ENCODE assay signal across 7 cellular contexts in the genomic region with DNA sequence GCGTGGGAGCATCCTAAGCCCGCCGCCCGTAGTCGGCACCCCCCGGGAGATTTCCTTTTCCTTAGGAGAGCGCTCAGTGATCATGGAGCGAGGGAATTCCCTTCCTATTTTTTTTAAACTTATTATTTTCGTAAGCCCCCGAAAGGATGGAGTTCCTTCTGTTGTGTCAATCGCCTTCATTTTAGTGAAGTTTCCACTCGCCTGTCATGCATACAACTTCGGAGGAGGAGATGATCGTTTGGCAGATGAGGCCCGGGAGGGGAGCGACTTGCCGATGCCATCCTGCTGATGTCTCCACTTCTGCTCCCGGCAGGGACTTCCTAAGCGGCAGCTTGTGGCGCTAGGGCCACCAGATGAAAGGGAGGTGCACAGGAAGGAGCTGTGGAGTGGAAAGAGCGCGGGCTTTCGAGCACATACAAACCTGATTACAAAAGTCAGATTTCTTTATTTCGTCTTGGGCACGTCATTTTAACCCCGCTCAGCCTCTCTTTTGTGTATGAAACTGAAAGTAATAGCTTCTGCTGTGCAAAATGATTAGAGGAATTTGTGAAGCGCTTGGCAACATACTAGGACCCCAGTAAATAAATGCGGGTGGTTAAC. TPM values are rescaled to one million over a fixed set of nuclear protein-coding genes. Genes with fewer than 3 reads are reported as not detected.
A peak's percentile ranks its signal among the peaks of the same experiment; 100 is the strongest.
DNase-seq lines count a peak whose midpoint lies in the region; FAIRE-seq and TF ChIP-seq lines count a peak whose summit lies in the region.

A gene with protein sequence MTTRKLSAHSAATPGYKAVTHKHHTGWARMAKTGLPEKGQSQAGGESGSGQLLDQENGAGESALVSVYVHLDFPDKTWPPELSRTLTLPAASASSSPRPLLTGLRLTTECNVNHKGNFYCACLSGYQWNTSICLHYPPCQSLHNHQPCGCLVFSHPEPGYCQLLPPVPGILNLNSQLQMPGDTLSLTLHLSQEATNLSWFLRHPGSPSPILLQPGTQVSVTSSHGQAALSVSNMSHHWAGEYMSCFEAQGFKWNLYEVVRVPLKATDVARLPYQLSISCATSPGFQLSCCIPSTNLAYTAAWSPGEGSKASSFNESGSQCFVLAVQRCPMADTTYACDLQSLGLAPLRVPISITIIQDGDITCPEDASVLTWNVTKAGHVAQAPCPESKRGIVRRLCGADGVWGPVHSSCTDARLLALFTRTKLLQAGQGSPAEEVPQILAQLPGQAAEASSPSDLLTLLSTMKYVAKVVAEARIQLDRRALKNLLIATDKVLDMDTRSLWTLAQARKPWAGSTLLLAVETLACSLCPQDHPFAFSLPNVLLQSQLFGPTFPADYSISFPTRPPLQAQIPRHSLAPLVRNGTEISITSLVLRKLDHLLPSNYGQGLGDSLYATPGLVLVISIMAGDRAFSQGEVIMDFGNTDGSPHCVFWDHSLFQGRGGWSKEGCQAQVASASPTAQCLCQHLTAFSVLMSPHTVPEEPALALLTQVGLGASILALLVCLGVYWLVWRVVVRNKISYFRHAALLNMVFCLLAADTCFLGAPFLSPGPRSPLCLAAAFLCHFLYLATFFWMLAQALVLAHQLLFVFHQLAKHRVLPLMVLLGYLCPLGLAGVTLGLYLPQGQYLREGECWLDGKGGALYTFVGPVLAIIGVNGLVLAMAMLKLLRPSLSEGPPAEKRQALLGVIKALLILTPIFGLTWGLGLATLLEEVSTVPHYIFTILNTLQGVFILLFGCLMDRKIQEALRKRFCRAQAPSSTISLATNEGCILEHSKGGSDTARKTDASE (minus strand): TSS at position 336 of the 600 bp plus-strand sequence. CDS start 555 bp downstream, outside the sequence.

- DNase-seq in NCI-H2107 (lab: John Stamatoyannopoulos, UW), result peak; percentile 12
- DNase-seq in WERI-Rb-1, result peak; percentile 79
- DNase-seq in bronchial epithelial cell (ENCODE audit: low read depth), result peak; percentile 32
- DNase-seq in iris pigment epithelial cell (ENCODE audit: low read depth), result peak; percentile 58
- peak; percentile 35 to 53 (median 53) for DNase-seq in stimulated activated CD4-positive, alpha-beta T cell treated with anti-CD3 and anti-CD28 coated beads, Interleukin-12 subunit alpha, Interleukin-12 subunit beta, amount 100 ng/mL, for 48 hours (ENCODE audit: low read depth in 2 of 3, low spot score in 1 of 3)
- DNase-seq in cortex of kidney (lab: John Stamatoyannopoulos, UW), result no peak

- TF ChIP-seq CTCF in WERI-Rb-1 (IDR thresholded peaks at IDR 0.05; ENCODE audit: low read depth, low read length) (0 out of 2 replicates have a peak, but pooled peaks have one; percentile 10), bronchial epithelial cell (IDR thresholded peaks at IDR 0.05; ENCODE audit: insufficient read depth, low read length, severe bottlenecking) (no peak)

- in situ Hi-C loops in GM18951 (cut with MboI; ENCODE audit: low sequenced_read_pairs, unreplicated experiment), result no loop called here

- FAIRE-seq in bronchial epithelial cell (lab: Jason Lieb, UNC), result no peak

- TF ChIP-seq POLR2A in GM18951 (IDR thresholded peaks at IDR 0.05; ENCODE audit: extremely low read depth, insufficient read depth, insufficient read length), result peak; percentile 8

- H3K27me3 ChIP-seq in WERI-Rb-1 (ENCODE audit: insufficient read depth, low read depth, severe bottlenecking), result no peaks in the 10 kb centered on the region
- no peaks in the 10 kb centered on the region for H3K27me3 ChIP-seq in bronchial epithelial cell (ENCODE audit: control insufficient read depth, insufficient read depth, low read length)

- H3K9me3 ChIP-seq in WERI-Rb-1 (ENCODE audit: severe bottlenecking), result no peaks in the 10 kb centered on the region

- peaks cover 8% of the 10 kb centered on the region for H3K36me3 ChIP-seq in WERI-Rb-1
- no peaks in the 10 kb centered on the region for H3K36me3 ChIP-seq in bronchial epithelial cell (ENCODE audit: control insufficient read depth, insufficient read depth, low read length)

- H3K27ac ChIP-seq in WERI-Rb-1, result peak within 1 kb of the TSS; percentile 86

- H3K4me3 ChIP-seq in WERI-Rb-1 (ENCODE audit: low read depth, low read length) (peak within 1 kb of the TSS; percentile 78), bronchial epithelial cell (ENCODE audit: low read depth, low read length) (peak within 1 kb of the TSS; percentile 84)

RNA-seq across cellular contexts. Expression of the gene that starts here (rescaled TPM):
- not detected in 2 replicates for total RNA-seq in bronchial epithelial cell

Comparison
In these comparisons a context has a peak if more than half of its experiments do, and no peak if none do; other contexts are left out.
1. Peak in DNase-seq and H3K4me3 ChIP-seq in bronchial epithelial cell; RNA of the gene not detected or under 1 TPM.